30 cellular contexts compared by ENCODE assay signal in the genomic region with DNA sequence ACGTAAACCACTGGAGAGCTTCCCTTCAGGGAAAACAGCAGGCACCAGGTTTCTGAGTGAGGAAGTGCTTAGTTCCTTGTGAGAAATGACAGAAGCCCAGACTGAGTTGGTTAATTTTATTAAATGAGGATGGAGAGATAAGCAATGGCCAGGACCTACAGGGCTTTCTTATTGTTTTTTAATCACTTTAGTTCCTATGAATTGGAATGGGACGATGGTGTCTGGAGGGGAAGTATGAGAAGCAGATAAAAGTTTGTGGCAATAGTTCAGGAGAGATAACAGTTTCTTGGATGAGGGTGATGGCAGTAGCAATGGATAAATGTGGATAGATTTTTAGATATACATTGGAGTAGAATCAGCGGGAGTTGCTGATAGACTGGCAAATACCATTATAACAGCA.
"Had no signal": no experiment of that assay in that cellular context is flagged by ENCODE, and none has a peak within 500 bp of the region (broad histone marks: within the 10 kb centered on the region; RNA-seq: fewer than 3 reads in every experiment).

No MANE protein-coding gene starts in this region.

- DNase-seq: effector CD8-positive, alpha-beta T cell; endodermal cell; foreskin keratinocyte; heart left ventricle; kidney; mucosa of descending colon; naive B cell; right lobe of liver; small intestine; stimulated activated CD4-positive, alpha-beta T cell treated with anti-CD3 and anti-CD28 coated beads, Interleukin-12 subunit alpha, Interleukin-12 subunit beta, amount 100 ng/mL, for 4 hours; stimulated activated CD4-positive, alpha-beta T cell treated with anti-CD3 and anti-CD28 coated beads, Interleukin-1b, Interleukin-23, amount 100 ng/mL, for 48 hours; stimulated activated CD4-positive, alpha-beta T cell treated with anti-CD3 and anti-CD28 coated beads, Interleukin-4, amount 100 ng/mL, for 1 hour; stimulated activated CD8-positive, alpha-beta memory T cell treated with anti-CD3 and anti-CD28 coated beads, Interleukin-4, amount 100 ng/mL, for 48 hours; stimulated activated naive CD4-positive, alpha-beta T cell; stimulated activated naive CD8-positive, alpha-beta T cell treated with anti-CD3 and anti-CD28 coated beads, Interleukin-15, amount 100 ng/mL, for 72 hours; trophoblast cell had no signal

- H3K9ac ChIP-seq: neural progenitor cell, parathyroid adenoma had no signal

- H3K4me3 Mint-ChIP-seq: dendritic cell treated with granulocyte-macrophage colony-stimulating factor and Interleukin-4, amounts not matched to agents 40 ng/mL and 50 ng/mL, for 4 days; endodermal cell; memory B cell; mesothelial cell of epicardium; naive B cell; natural killer cell treated with Interleukin-12 subunit alpha and Interleukin-12 subunit beta and Interleukin-15 and Interleukin-18, amount 100 ng/mL, for 72 hours; neural progenitor cell; stimulated activated naive CD8-positive, alpha-beta T cell treated with anti-CD3 and anti-CD28 coated beads, Interleukin-15, amount 100 ng/mL, for 72 hours had no signal

- H3K27me3 ChIP-seq: esophagus muscularis mucosa, foreskin keratinocyte, gastroesophageal sphincter, heart left ventricle, hepatocyte, neural progenitor cell, right lobe of liver, suprapubic skin, vagina had no signal

- H3K79me2 ChIP-seq: hepatocyte, parathyroid adenoma had no signal

- H3K36me3 Mint-ChIP-seq: memory B cell; mesothelial cell of epicardium; naive B cell; natural killer cell treated with Interleukin-12 subunit alpha and Interleukin-12 subunit beta and Interleukin-15 and Interleukin-18, amount 100 ng/mL, for 72 hours; neural progenitor cell had no signal

- H3K27ac Mint-ChIP-seq: dendritic cell treated with granulocyte-macrophage colony-stimulating factor and Interleukin-4, amounts not matched to agents 40 ng/mL and 50 ng/mL, for 4 days; endodermal cell; memory B cell; mesothelial cell of epicardium; natural killer cell treated with Interleukin-12 subunit alpha and Interleukin-12 subunit beta and Interleukin-15 and Interleukin-18, amount 100 ng/mL, for 72 hours; neural progenitor cell; progenitor cell of endocrine pancreas; stimulated activated naive CD8-positive, alpha-beta T cell treated with anti-CD3 and anti-CD28 coated beads, Interleukin-15, amount 100 ng/mL, for 72 hours had no signal

- H3K4me3 ChIP-seq: esophagus muscularis mucosa, gastroesophageal sphincter, heart left ventricle, hepatocyte, lung, mucosa of descending colon, neural progenitor cell, right lobe of liver, suprapubic skin, vagina had no signal

- H3K4me1 Mint-ChIP-seq: memory B cell; naive B cell; stimulated activated naive CD8-positive, alpha-beta T cell treated with anti-CD3 and anti-CD28 coated beads, Interleukin-15, amount 100 ng/mL, for 72 hours had no signal

- H3K9me3 ChIP-seq: esophagus muscularis mucosa, gastroesophageal sphincter, heart left ventricle, mucosa of descending colon, right lobe of liver, suprapubic skin, vagina had no signal

- ATAC-seq: foreskin keratinocyte; gastroesophageal sphincter; left lobe of liver; mucosa of descending colon; natural killer cell treated with Interleukin-12 subunit alpha and Interleukin-12 subunit beta and Interleukin-15 and Interleukin-18, amount 100 ng/mL, for 72 hours; right lobe of liver; stimulated activated naive CD8-positive, alpha-beta T cell treated with anti-CD3 and anti-CD28 coated beads, Interleukin-15, amount 100 ng/mL, for 72 hours had no signal

- H3K4me1 ChIP-seq: esophagus muscularis mucosa, foreskin keratinocyte, gastroesophageal sphincter, heart left ventricle, parathyroid adenoma, right lobe of liver, suprapubic skin, vagina had no signal

- H3K27me3 Mint-ChIP-seq: dendritic cell treated with granulocyte-macrophage colony-stimulating factor and Interleukin-4, amounts not matched to agents 40 ng/mL and 50 ng/mL, for 4 days; naive B cell; natural killer cell treated with Interleukin-12 subunit alpha and Interleukin-12 subunit beta and Interleukin-15 and Interleukin-18, amount 100 ng/mL, for 72 hours; progenitor cell of endocrine pancreas; stimulated activated naive CD8-positive, alpha-beta T cell treated with anti-CD3 and anti-CD28 coated beads, Interleukin-15, amount 100 ng/mL, for 72 hours had no signal

- H3K36me3 ChIP-seq: esophagus muscularis mucosa, gastroesophageal sphincter, heart left ventricle, neural progenitor cell, right lobe of liver, suprapubic skin, vagina had no signal

- H3K9me3 Mint-ChIP-seq: dendritic cell treated with granulocyte-macrophage colony-stimulating factor and Interleukin-4, amounts not matched to agents 40 ng/mL and 50 ng/mL, for 4 days; endodermal cell; mesothelial cell of epicardium; neural progenitor cell; stimulated activated naive CD8-positive, alpha-beta T cell treated with anti-CD3 and anti-CD28 coated beads, Interleukin-15, amount 100 ng/mL, for 72 hours had no signal

- H3K4me2 ChIP-seq: hepatocyte, neural progenitor cell had no signal

- H2AFZ ChIP-seq: hepatocyte, neural progenitor cell, parathyroid adenoma had no signal

- H3K27ac ChIP-seq: esophagus muscularis mucosa, foreskin keratinocyte, gastroesophageal sphincter, heart left ventricle, hepatocyte, neural progenitor cell, parathyroid adenoma, right lobe of liver, suprapubic skin, vagina had no signal
